ENCODE assay signal across 8 cellular contexts in genomic region chr19:19900574-19901444, GRCh38. TPM values are rescaled to one million over a fixed set of nuclear protein-coding genes. Genes with fewer than 3 reads are reported as not detected.
A peak's percentile ranks its signal among the peaks of the same experiment; 100 is the strongest.
DNase-seq lines count a peak whose midpoint lies in the region; ATAC-seq and TF ChIP-seq lines count a peak whose summit lies in the region.

ZNF93 (plus strand) TSS chr19:19900946; CDS start chr19:19901089, 143 bp downstream.

- peak within 1 kb of the TSS; percentile 84 for H3K27ac ChIP-seq in VCaP
- H3K27ac ChIP-seq in breast epithelium = peak within 1 kb of the TSS; percentile 92 to 94

- peaks cover 7 to 19% of the 10 kb centered on the region in 2 donors for H3K9me3 ChIP-seq in breast epithelium
- no peaks in the 10 kb centered on the region for H3K9me3 ChIP-seq in iPS-15b (ENCODE audit: control insufficient read depth, insufficient read depth, low read length)

- no peak for TF ChIP-seq POLR2A in breast epithelium (IDR thresholded peaks at IDR 0.05)

- intact Hi-C loops in breast epithelium (cut with DNase I; ENCODE audit: low total_unique reads) = no loop called here

- DNase-seq in NCI-H1930 (lab: John Stamatoyannopoulos, UW) (peak; percentile 80 to 83), breast epithelium (ENCODE audit: low spot score in 2 of 2) (peak; percentile 95 to 98), skeletal muscle cell (ENCODE audit: low read depth) (peak; percentile 89)
- DNase-seq in NK-92 treated with Interleukin-12 subunit alpha and Interleukin-12 subunit beta, amount 100 ng/mL, for 24 hours (lab: John Stamatoyannopoulos, UW) = no peak

- peak within 1 kb of the TSS; percentile 79 for H3K4me3 ChIP-seq in GM12875 (ENCODE audit: low read depth, low read length)
- peak within 1 kb of the TSS; percentile 67 to 79 (median 71) for H3K4me3 ChIP-seq in breast epithelium
- H3K4me3 ChIP-seq in iPS-15b (ENCODE audit: low read depth, low read length) = peak within 1 kb of the TSS; percentile 92
- peak within 1 kb of the TSS; percentile 80 for H3K4me3 ChIP-seq in skeletal muscle cell (ENCODE audit: low read depth, low read length)

- no peak for TF ChIP-seq CTCF in GM12875 (IDR thresholded peaks at IDR 0.05; ENCODE audit: borderline replicate concordance, insufficient read depth, low read depth, low read length)
- TF ChIP-seq CTCF in VCaP (conservative IDR thresholded peaks at IDR 0.05) = no peak
- TF ChIP-seq CTCF in breast epithelium (IDR thresholded peaks at IDR 0.05) = no peak

- ATAC-seq in HG02852 (IDR thresholded peaks at IDR 0.05; ENCODE audit: unreplicated experiment) = peak; percentile 92

- H3K4me1 ChIP-seq in breast epithelium (no peaks in the 10 kb centered on the region), iPS-15b (ENCODE audit: control insufficient read depth, insufficient read depth, low read length) (no peaks in the 10 kb centered on the region)

- H3K27me3 ChIP-seq in breast epithelium (no peaks in the 10 kb centered on the region), iPS-15b (ENCODE audit: control insufficient read depth, insufficient read depth, low read length) (no peaks in the 10 kb centered on the region)

- peak within 1 kb of the TSS; percentile 98 for H3K9ac ChIP-seq in iPS-15b (ENCODE audit: low read depth, low read length)

- H3K36me3 ChIP-seq in breast epithelium (no peaks in the 10 kb centered on the region), iPS-15b (ENCODE audit: control insufficient read depth, insufficient read depth, low read length) (no peaks in the 10 kb centered on the region)

RNA-seq across cellular contexts. Expression of gene ZNF93, which starts in this region (rescaled TPM):
- 10 to 100 TPM in 1 of 3 donors, 1 to 10 TPM in 2; 5.8 to 19.0 (median 9.8) TPM for total RNA-seq in breast epithelium
